ENCODE assay signal across 1 cellular context in the genomic region with DNA sequence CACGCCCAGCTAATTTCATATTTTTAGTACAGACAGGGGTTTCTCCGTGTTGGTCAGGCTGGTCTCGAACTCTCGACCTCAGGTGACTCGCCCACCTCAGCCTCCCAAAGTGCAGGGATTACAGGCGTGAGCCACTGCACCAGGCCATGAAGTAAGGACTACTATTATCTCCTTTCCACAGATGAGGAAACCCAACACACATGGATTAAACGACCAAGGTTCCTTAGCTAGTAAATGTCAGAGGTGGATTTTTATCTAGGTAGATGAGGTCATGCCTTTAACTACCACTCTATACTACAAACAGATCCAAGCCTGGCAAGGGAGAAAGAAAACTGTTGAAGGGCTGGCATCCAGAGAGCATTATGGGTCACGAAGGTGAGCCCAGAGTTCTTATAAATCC.
TF ChIP-seq lines count a peak whose summit lies in the region.

No MANE protein-coding gene starts in this region.

TF ChIP-seq in K562, 482 proteins besides CTCF, POLR2A, EP300 and RAD21 (continued from another document and continues in another):
- peak; percentile 84 for TF ChIP-seq HMBOX1 (IDR thresholded peaks at IDR 0.05)
- no peak for TF ChIP-seq ATF1 (CRISPR knock-in tag; IDR thresholded peaks at IDR 0.05)
- no peak for TF ChIP-seq ATF1 (tag; IDR thresholded peaks at IDR 0.05)
- TF ChIP-seq ZNF282 (CRISPR knock-in tag; IDR thresholded peaks at IDR 0.05): no peak
- no peak for TF ChIP-seq ASH1L (IDR thresholded peaks at IDR 0.05; ENCODE audit: borderline replicate concordance, low read depth, partially characterized antibody)
- TF ChIP-seq LCOR (CRISPR knock-in tag; IDR thresholded peaks at IDR 0.05): no peak
- TF ChIP-seq, protein P1, sequence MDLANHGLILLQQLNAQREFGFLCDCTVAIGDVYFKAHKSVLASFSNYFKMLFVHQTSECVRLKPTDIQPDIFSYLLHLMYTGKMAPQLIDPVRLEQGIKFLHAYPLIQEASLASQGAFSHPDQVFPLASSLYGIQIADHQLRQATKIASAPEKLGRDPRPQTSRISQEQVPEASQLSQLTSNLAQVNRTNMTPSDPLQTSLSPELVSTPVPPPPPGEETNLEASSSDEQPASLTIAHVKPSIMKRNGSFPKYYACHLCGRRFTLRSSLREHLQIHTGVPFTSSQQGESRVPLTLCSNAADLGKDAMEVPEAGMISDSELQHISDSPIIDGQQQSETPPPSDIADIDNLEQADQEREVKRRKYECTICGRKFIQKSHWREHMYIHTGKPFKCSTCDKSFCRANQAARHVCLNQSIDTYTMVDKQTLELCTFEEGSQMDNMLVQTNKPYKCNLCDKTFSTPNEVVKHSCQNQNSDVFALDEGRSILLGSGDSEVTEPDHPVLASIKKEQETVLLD (IDR thresholded peaks at IDR 0.05): no peak
- no peak for TF ChIP-seq ZNF263 (CRISPR knock-in tag; IDR thresholded peaks at IDR 0.05; ENCODE audit: borderline replicate concordance)
- no peak for TF ChIP-seq BDP1 (IDR thresholded peaks at IDR 0.05; ENCODE audit: insufficient read depth, insufficient read length)
- TF ChIP-seq BRD4 (IDR thresholded peaks at IDR 0.05): no peak
- TF ChIP-seq FOXJ3 (CRISPR knock-in tag; IDR thresholded peaks at IDR 0.05): no peak
- TF ChIP-seq ATF3 (IDR thresholded peaks at IDR 0.05): peak; percentile 55
- no peak for TF ChIP-seq ATF3 (CRISPR knock-in tag; conservative IDR thresholded peaks at IDR 0.05)
- no peak for TF ChIP-seq GATAD2A (IDR thresholded peaks at IDR 0.05)
- TF ChIP-seq ZNF644 (tag; IDR thresholded peaks at IDR 0.05; ENCODE audit: low read depth): no peak
- TF ChIP-seq, protein P2, sequence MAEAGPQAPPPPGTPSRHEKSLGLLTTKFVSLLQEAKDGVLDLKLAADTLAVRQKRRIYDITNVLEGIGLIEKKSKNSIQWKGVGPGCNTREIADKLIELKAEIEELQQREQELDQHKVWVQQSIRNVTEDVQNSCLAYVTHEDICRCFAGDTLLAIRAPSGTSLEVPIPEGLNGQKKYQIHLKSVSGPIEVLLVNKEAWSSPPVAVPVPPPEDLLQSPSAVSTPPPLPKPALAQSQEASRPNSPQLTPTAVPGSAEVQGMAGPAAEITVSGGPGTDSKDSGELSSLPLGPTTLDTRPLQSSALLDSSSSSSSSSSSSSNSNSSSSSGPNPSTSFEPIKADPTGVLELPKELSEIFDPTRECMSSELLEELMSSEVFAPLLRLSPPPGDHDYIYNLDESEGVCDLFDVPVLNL (CRISPR knock-in tag; IDR thresholded peaks at IDR 0.05; ENCODE audit: low read depth): no peak
- TF ChIP-seq MYBL2 (IDR thresholded peaks at IDR 0.05; ENCODE audit: low read depth): no peak
- TF ChIP-seq MYBL2 (CRISPR knock-in tag; IDR thresholded peaks at IDR 0.05; ENCODE audit: borderline replicate concordance): no peak
- TF ChIP-seq, protein P3, sequence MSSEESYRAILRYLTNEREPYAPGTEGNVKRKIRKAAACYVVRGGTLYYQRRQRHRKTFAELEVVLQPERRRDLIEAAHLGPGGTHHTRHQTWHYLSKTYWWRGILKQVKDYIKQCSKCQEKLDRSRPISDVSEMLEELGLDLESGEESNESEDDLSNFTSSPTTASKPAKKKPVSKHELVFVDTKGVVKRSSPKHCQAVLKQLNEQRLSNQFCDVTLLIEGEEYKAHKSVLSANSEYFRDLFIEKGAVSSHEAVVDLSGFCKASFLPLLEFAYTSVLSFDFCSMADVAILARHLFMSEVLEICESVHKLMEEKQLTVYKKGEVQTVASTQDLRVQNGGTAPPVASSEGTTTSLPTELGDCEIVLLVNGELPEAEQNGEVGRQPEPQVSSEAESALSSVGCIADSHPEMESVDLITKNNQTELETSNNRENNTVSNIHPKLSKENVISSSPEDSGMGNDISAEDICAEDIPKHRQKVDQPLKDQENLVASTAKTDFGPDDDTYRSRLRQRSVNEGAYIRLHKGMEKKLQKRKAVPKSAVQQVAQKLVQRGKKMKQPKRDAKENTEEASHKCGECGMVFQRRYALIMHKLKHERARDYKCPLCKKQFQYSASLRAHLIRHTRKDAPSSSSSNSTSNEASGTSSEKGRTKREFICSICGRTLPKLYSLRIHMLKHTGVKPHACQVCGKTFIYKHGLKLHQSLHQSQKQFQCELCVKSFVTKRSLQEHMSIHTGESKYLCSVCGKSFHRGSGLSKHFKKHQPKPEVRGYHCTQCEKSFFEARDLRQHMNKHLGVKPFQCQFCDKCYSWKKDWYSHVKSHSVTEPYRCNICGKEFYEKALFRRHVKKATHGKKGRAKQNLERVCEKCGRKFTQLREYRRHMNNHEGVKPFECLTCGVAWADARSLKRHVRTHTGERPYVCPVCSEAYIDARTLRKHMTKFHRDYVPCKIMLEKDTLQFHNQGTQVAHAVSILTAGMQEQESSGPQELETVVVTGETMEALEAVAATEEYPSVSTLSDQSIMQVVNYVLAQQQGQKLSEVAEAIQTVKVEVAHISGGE (CRISPR knock-in tag; IDR thresholded peaks at IDR 0.05): no peak
- TF ChIP-seq, protein P4, sequence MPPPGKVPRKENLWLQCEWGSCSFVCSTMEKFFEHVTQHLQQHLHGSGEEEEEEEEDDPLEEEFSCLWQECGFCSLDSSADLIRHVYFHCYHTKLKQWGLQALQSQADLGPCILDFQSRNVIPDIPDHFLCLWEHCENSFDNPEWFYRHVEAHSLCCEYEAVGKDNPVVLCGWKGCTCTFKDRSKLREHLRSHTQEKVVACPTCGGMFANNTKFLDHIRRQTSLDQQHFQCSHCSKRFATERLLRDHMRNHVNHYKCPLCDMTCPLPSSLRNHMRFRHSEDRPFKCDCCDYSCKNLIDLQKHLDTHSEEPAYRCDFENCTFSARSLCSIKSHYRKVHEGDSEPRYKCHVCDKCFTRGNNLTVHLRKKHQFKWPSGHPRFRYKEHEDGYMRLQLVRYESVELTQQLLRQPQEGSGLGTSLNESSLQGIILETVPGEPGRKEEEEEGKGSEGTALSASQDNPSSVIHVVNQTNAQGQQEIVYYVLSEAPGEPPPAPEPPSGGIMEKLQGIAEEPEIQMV (tag; conservative IDR thresholded peaks at IDR 0.05; ENCODE audit: low read depth): no peak
- TF ChIP-seq MTF1 (CRISPR knock-in tag; IDR thresholded peaks at IDR 0.05; ENCODE audit: borderline replicate concordance): no peak
- no peak for TF ChIP-seq BRF2 (IDR thresholded peaks at IDR 0.05; ENCODE audit: borderline replicate concordance, insufficient read depth, insufficient read length)
- no peak for TF ChIP-seq CXXC5 (CRISPR knock-in tag; IDR thresholded peaks at IDR 0.05)
- TF ChIP-seq SREBF1 (IDR thresholded peaks at IDR 0.05; ENCODE audit: borderline replicate concordance, low read depth, low read length): no peak
- TF ChIP-seq RREB1 (CRISPR knock-in tag; IDR thresholded peaks at IDR 0.05): no peak
- no peak for TF ChIP-seq MITF (IDR thresholded peaks at IDR 0.05)
- TF ChIP-seq ZFX (CRISPR knock-in tag; IDR thresholded peaks at IDR 0.05): 0 out of 2 replicates have a peak, but pooled peaks have one; percentile 28
- no peak for TF ChIP-seq SIX5 (IDR thresholded peaks at IDR 0.05; ENCODE audit: borderline replicate concordance in 1 of 2, insufficient read depth in 1 of 2, low read depth in 1 of 2, low read length in 2 of 2)
- no peak for TF ChIP-seq HOXB6 (CRISPR knock-in tag; IDR thresholded peaks at IDR 0.05; ENCODE audit: borderline replicate concordance)
- no peak for TF ChIP-seq ZNF124 (CRISPR knock-in tag; IDR thresholded peaks at IDR 0.05)
- no peak for TF ChIP-seq BRCA1 (IDR thresholded peaks at IDR 0.05)
- TF ChIP-seq BRCA1 (CRISPR knock-in tag; IDR thresholded peaks at IDR 0.05): no peak
- TF ChIP-seq TRIM24 (IDR thresholded peaks at IDR 0.05): no peak
- TF ChIP-seq ZNF24 (IDR thresholded peaks at IDR 0.05): no peak
- TF ChIP-seq TARDBP (IDR thresholded peaks at IDR 0.05): no peak
- TF ChIP-seq CBFA2T3 (IDR thresholded peaks at IDR 0.05): peak; percentile 60
- TF ChIP-seq CHD1 (IDR thresholded peaks at IDR 0.05; ENCODE audit: low read length): no peak
- TF ChIP-seq, protein P5, sequence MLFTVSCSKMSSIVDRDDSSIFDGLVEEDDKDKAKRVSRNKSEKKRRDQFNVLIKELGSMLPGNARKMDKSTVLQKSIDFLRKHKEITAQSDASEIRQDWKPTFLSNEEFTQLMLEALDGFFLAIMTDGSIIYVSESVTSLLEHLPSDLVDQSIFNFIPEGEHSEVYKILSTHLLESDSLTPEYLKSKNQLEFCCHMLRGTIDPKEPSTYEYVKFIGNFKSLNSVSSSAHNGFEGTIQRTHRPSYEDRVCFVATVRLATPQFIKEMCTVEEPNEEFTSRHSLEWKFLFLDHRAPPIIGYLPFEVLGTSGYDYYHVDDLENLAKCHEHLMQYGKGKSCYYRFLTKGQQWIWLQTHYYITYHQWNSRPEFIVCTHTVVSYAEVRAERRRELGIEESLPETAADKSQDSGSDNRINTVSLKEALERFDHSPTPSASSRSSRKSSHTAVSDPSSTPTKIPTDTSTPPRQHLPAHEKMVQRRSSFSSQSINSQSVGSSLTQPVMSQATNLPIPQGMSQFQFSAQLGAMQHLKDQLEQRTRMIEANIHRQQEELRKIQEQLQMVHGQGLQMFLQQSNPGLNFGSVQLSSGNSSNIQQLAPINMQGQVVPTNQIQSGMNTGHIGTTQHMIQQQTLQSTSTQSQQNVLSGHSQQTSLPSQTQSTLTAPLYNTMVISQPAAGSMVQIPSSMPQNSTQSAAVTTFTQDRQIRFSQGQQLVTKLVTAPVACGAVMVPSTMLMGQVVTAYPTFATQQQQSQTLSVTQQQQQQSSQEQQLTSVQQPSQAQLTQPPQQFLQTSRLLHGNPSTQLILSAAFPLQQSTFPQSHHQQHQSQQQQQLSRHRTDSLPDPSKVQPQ (CRISPR knock-in tag; IDR thresholded peaks at IDR 0.05; ENCODE audit: borderline replicate concordance): no peak
